ENCODE assay signal across 8 cellular contexts in the genomic region with DNA sequence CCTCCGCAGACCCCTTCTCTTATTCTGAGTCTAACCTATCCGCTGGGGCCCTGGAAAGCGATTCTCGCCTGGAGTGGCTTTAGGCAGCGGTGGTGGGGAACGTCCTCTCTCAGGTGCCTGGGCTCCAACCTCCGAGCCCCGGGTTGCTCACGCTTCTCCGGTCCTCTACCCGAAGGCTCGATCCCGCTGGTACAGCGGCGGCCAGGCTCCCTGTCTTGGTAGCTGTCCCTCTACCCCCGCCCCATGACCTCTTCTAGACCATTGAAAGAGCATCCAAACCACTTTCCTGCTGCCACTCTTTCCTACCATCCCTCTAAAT. TPM values are rescaled to one million over a fixed set of nuclear protein-coding genes. Genes with fewer than 3 reads are reported as not detected.
DNase-seq lines count a peak whose midpoint lies in the region; ATAC-seq and TF ChIP-seq lines count a peak whose summit lies in the region.

No MANE protein-coding gene starts in this region.

- peak; percentile 47 for DNase-seq in CD14-positive monocyte (ENCODE audit: low spot score)
- peak; percentile 16 for DNase-seq in fibroblast of gingiva (ENCODE audit: low read depth)
- peak; percentile 79 for DNase-seq in neural progenitor cell (ENCODE audit: low spot score)
- no peak for DNase-seq in superior temporal gyrus (ENCODE audit: extremely low spot score)
- no peak for DNase-seq in mesenteric fat pad (ENCODE audit: low spot score)

- H3K9me3 Mint-ChIP-seq in CD14-positive monocyte (peaks cover 0 to 2% (median 0%) of the 10 kb centered on the region in 7 donors), neural progenitor cell (no peaks in the 10 kb centered on the region)
- no peaks in the 10 kb centered on the region for H3K9me3 Mint-ChIP-seq in T-helper 1 cell treated with Interleukin-12 subunit alpha and Interleukin-12 subunit beta and Interleukin-4 antibody, amounts not matched to agents 30 μg/mL and 1 μg/mL, for 36 hours

- no peaks in the 10 kb centered on the region for H3K36me3 ChIP-seq in neural progenitor cell

- no peak overlapping the region for H3K9ac ChIP-seq in neural progenitor cell

- peak overlapping the region; percentile 91 to 98 for H3K4me3 Mint-ChIP-seq in CD14-positive monocyte
- H3K4me3 Mint-ChIP-seq in T-helper 1 cell treated with Interleukin-12 subunit alpha and Interleukin-12 subunit beta and Interleukin-4 antibody, amounts not matched to agents 30 μg/mL and 1 μg/mL, for 36 hours: peak overlapping the region; percentile 88
- peak overlapping the region; percentile 97 for H3K4me3 Mint-ChIP-seq in neural progenitor cell

- intact Hi-C loops in CD14-positive monocyte (cut with micrococcal nuclease): loop anchor here (5.0 kb wide), 3 partner anchors 97 to 212 kb away; a partner anchor contains a TSS

- TF ChIP-seq CTCF in CD14-positive monocyte (IDR thresholded peaks at IDR 0.05) (no peak), neural progenitor cell (IDR thresholded peaks at IDR 0.05) (no peak)

- no peaks in the 10 kb centered on the region for H3K9me3 ChIP-seq in neural progenitor cell (ENCODE audit: low read depth)

- H3K27ac Mint-ChIP-seq in CD14-positive monocyte (peak overlapping the region; percentile 96 to 99 (median 98)), neural progenitor cell (peak overlapping the region; percentile 44)
- peak overlapping the region; percentile 81 for H3K27ac Mint-ChIP-seq in T-helper 1 cell treated with Interleukin-12 subunit alpha and Interleukin-12 subunit beta and Interleukin-4 antibody, amounts not matched to agents 30 μg/mL and 1 μg/mL, for 36 hours

- peaks cover 8% of the 10 kb centered on the region for H3F3A ChIP-seq in neural progenitor cell (ENCODE audit: low read depth)

- H3K36me3 Mint-ChIP-seq in CD14-positive monocyte (peaks cover 6 to 19% of the 10 kb centered on the region in 2 donors), neural progenitor cell (peaks cover 9% of the 10 kb centered on the region)
- no peaks in the 10 kb centered on the region for H3K36me3 Mint-ChIP-seq in T-helper 1 cell treated with Interleukin-12 subunit alpha and Interleukin-12 subunit beta and Interleukin-4 antibody, amounts not matched to agents 30 μg/mL and 1 μg/mL, for 36 hours (ENCODE audit: low read depth)

- H4K20me1 ChIP-seq in neural progenitor cell (ENCODE audit: low read depth): no peaks in the 10 kb centered on the region

- no peaks in the 10 kb centered on the region for H3K79me2 ChIP-seq in neural progenitor cell (ENCODE audit: low read depth)

- peak overlapping the region; percentile 74 for H2AFZ ChIP-seq in neural progenitor cell (replicated peaks)

- peak overlapping the region; percentile 74 for H3K4me3 ChIP-seq in neural progenitor cell

- peak overlapping the region; percentile 84 for H3K4me2 ChIP-seq in neural progenitor cell

- peaks cover 3% of the 10 kb centered on the region for H3K4me1 ChIP-seq in neural progenitor cell

- peaks cover 13% of the 10 kb centered on the region for H3K27me3 ChIP-seq in neural progenitor cell

- ATAC-seq in GM19351 (IDR thresholded peaks at IDR 0.05; ENCODE audit: unreplicated experiment) (peak; percentile 36), HG03457 (IDR thresholded peaks at IDR 0.05; ENCODE audit: unreplicated experiment) (peak; percentile 16)

- H3K27ac ChIP-seq in neural progenitor cell: no peak overlapping the region

- H3K4me1 Mint-ChIP-seq in CD14-positive monocyte (peaks cover 65% of the 10 kb centered on the region), neural progenitor cell (peaks cover 30% of the 10 kb centered on the region)
- H3K4me1 Mint-ChIP-seq in T-helper 1 cell treated with Interleukin-12 subunit alpha and Interleukin-12 subunit beta and Interleukin-4 antibody, amounts not matched to agents 30 μg/mL and 1 μg/mL, for 36 hours (ENCODE audit: low read depth): peaks cover 23% of the 10 kb centered on the region

- H3K27me3 Mint-ChIP-seq in CD14-positive monocyte (ENCODE audit: low read depth in 3 of 3): peaks cover 0 to 3% (median 0%) of the 10 kb centered on the region in 3 donors
- H3K27me3 Mint-ChIP-seq in T-helper 1 cell treated with Interleukin-12 subunit alpha and Interleukin-12 subunit beta and Interleukin-4 antibody, amounts not matched to agents 30 μg/mL and 1 μg/mL, for 36 hours (ENCODE audit: low read depth): peaks cover 38% of the 10 kb centered on the region
- H3K27me3 Mint-ChIP-seq in neural progenitor cell (ENCODE audit: insufficient read depth, low read depth): peaks cover 6% of the 10 kb centered on the region

RNA-seq across cellular contexts. Expression of a gene that starts 0.5 kb away (rescaled TPM):
- polyA plus RNA-seq in CD14-positive monocyte: 10 to 100 TPM; 71.3 to 89.3 TPM
- 7.4 and 8.6 TPM in 2 replicates for total RNA-seq in neural progenitor cell (ENCODE audit: low replicate concordance)
- 83.8 TPM for total RNA-seq in mesenteric fat pad

RNA-seq across cellular contexts. Expression of a gene that starts 43.6 kb away (rescaled TPM):
- polyA plus RNA-seq in CD14-positive monocyte: 1 to 10 TPM; 1.6 to 3.2 TPM
- total RNA-seq in neural progenitor cell (ENCODE audit: low replicate concordance): 20.8 and 23.1 TPM in 2 replicates
- total RNA-seq in mesenteric fat pad: 8.0 TPM

RNA-seq across cellular contexts. Expression of a gene that starts 48.6 kb away (rescaled TPM):
- not detected for polyA plus RNA-seq in CD14-positive monocyte
- not detected in 2 replicates for total RNA-seq in neural progenitor cell (ENCODE audit: low replicate concordance)
- not detected for total RNA-seq in mesenteric fat pad

Comparison
In these comparisons a context has a peak if more than half of its experiments do, and no peak if none do; other contexts are left out.
1. DNase-seq: peak in CD14-positive monocyte (single experiment), fibroblast of gingiva (single experiment) and neural progenitor cell (single experiment); none in superior temporal gyrus (single experiment) and mesenteric fat pad (single experiment).
2. H3K27ac Mint-ChIP-seq: peak in every context shown above with its lines; median percentile 98 in CD14-positive monocyte; 81 in T-helper 1 cell treated with Interleukin-12 subunit alpha and Interleukin-12 subunit beta and Interleukin-4 antibody, amounts not matched to agents 30 μg/mL and 1 μg/mL, for 36 hours; 44 in neural progenitor cell.
3. Peak in every context shown above with its lines, with median percentiles within 50 percentile points of each other: H3K4me3 Mint-ChIP-seq.